Comparison of ENCODE assay signal across 11 cellular contexts in the genomic region with DNA sequence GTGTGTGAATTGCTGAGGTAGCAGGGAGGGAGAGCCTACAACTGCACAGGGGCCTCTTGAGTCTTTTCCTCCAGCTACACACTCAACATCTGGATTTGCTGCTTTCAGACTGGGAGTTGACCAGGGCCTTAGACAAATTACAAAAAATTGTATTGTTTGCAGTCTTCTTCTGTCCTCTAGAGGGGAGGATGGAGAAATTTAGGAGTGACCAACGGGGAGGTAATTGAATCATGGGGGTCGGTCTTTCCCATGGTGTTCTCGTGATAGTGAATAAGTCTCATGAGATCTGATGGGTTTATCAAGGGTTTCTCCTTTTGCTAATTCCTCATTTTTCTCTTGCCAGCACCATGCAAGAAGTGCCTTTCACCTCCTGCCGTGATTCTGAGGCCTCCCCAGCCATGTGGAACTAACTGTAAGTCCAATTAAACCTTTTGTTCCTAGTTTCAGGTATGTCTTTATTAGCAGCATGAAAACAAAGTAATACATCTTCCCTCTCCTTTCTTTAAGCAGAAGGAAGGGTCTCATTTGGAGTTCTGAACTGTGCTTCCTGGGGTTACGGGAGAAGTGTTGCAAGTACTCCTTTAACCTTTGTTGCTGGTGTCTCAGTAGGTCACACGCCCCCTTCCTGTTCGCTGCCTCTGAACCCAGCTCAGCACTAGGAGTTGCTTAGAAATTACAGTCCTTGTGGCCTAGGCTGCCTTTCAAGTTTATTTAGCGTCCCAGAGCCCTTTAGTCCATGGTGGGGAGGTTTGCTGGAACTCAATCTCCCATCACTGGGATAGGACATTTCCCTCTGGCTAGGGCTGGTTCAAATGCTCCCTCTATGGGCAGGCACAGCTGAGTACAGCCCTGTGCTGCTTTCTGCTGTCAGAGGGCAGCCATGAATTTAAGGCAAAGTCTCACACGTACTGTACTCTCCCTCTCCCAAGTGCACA. TPM values are rescaled to one million over a fixed set of nuclear protein-coding genes. Genes with fewer than 3 reads are reported as not detected.
DNase-seq lines count a peak whose midpoint lies in the region; ATAC-seq, FAIRE-seq and TF ChIP-seq lines count a peak whose summit lies in the region.
"Had no signal": no experiment of that assay in that cellular context is flagged by ENCODE, and none has a peak within 500 bp of the region (broad histone marks: within the 10 kb centered on the region; RNA-seq: fewer than 3 reads in every experiment).

No MANE protein-coding gene starts in this region.

- POLR2A ChIA-PET in H1 (lab: Charles Lee; ENCODE audit: partially characterized antibody), result no interaction called here

- CTCF ChIA-PET in activated naive CD4-positive, alpha-beta T cell treated with anti-CD3 and anti-CD28 coated beads for 36 hours (lab: Charles Lee), result interaction anchor here (1.0 to 1.8 kb wide), 4 partner anchors 17 to 100 kb away, joined by 3 to 6 read pairs (median 4); no protein-coding TSS in a partner anchor
- CTCF ChIA-PET in H1 (lab: Charles Lee; ENCODE audit: partially characterized antibody), result interaction anchor here (1.1 to 2.0 kb wide), 8 partner anchors 8 to 179 kb away, joined by 3 to 7 read pairs (median 4); no protein-coding TSS in a partner anchor

- no peaks in the 10 kb centered on the region for H3K79me2 ChIP-seq in H1 (ENCODE audit: control insufficient read depth in 1 of 2, insufficient read depth in 2 of 2, low read length in 2 of 2)

- peak overlapping the region; percentile 58; the same call in 1 of the 2 replicates for H2AFZ ChIP-seq in H1 (ENCODE audit: low read length)

- TF ChIP-seq POLR2A in H1 (IDR thresholded peaks at IDR 0.05; ENCODE audit: control extremely low read depth in 1 of 2, low read depth in 2 of 2, low read length in 2 of 2), result no peak

- H3K9me3 ChIP-seq in H1 (ENCODE audit: insufficient read depth in 2 of 2, low read depth in 1 of 2, low read length in 1 of 2), result no peaks in the 10 kb centered on the region
- no peaks in the 10 kb centered on the region for H3K9me3 ChIP-seq in effector memory CD4-positive, alpha-beta T cell (ENCODE audit: control insufficient read depth, low read length)

- no peaks in the 10 kb centered on the region for H3K36me3 Mint-ChIP-seq in activated naive CD4-positive, alpha-beta T cell treated with anti-CD3 and anti-CD28 coated beads for 36 hours (ENCODE audit: low read depth)
- H3K36me3 Mint-ChIP-seq in stimulated activated naive B cell treated with anti-CD40 and anti-IgM and Interleukin-4, amounts not matched to agents 10 μg/mL and 1 μg/mL and 100 μg/mL, for 72 hours, result no peaks in the 10 kb centered on the region
- H3K36me3 Mint-ChIP-seq: CD4-positive, CD25-positive, alpha-beta regulatory T cell had no signal

- H3K9me3 Mint-ChIP-seq in activated naive CD4-positive, alpha-beta T cell treated with anti-CD3 and anti-CD28 coated beads for 36 hours, result no peaks in the 10 kb centered on the region
- H3K9me3 Mint-ChIP-seq in stimulated activated naive B cell treated with anti-CD40 and anti-IgM and Interleukin-4, amounts not matched to agents 10 μg/mL and 1 μg/mL and 100 μg/mL, for 72 hours, result no peaks in the 10 kb centered on the region

- H4K20me1 ChIP-seq in H1 (replicated peaks in 1 of 2; ENCODE audit: control insufficient read depth in 1 of 2, insufficient read depth in 2 of 2, low read length in 2 of 2), result no peaks in the 10 kb centered on the region

- H3K27me3 ChIP-seq in H1 (replicated peaks in 1 of 4; ENCODE audit: control insufficient read depth in 3 of 4, extremely low read depth in 1 of 4, insufficient read depth in 3 of 4, low read length in 3 of 4), result no peaks in the 10 kb centered on the region
- H3K27me3 ChIP-seq in effector memory CD4-positive, alpha-beta T cell (replicated peaks; ENCODE audit: control insufficient read depth, insufficient read depth, low read length, poor library complexity, severe bottlenecking), result no peaks in the 10 kb centered on the region

- peak; percentile 45 to 51 for TF ChIP-seq RAD21 in H1 (IDR thresholded peaks at IDR 0.05 in 1 of 2, conservative IDR thresholded peaks at IDR 0.05 in 1 of 2; ENCODE audit: low read depth in 2 of 2, low read length in 2 of 2)

- FAIRE-seq in H1 (lab: Jason Lieb, UNC), result no peak

- H4K91ac ChIP-seq in H1 (replicated peaks; ENCODE audit: insufficient read length, low read length), result no peak overlapping the region

- H3K23me2 ChIP-seq in H1 (ENCODE audit: low read depth, low read length), result no peaks in the 10 kb centered on the region

- no peak overlapping the region for H3K27ac ChIP-seq in H1 (ENCODE audit: low read depth, low read length)
- no peak overlapping the region for H3K27ac ChIP-seq in effector memory CD4-positive, alpha-beta T cell (ENCODE audit: insufficient read depth, low read length, poor library complexity, severe bottlenecking)

- no peak overlapping the region for H4K5ac ChIP-seq in H1 (ENCODE audit: insufficient read length, low read depth, low read length)

- no peak overlapping the region for H3K4me3 ChIP-seq in H1 (ENCODE audit: extremely low read depth in 1 of 4, insufficient read depth in 2 of 4, low read depth in 3 of 4, low read length in 4 of 4)
- no peak overlapping the region for H3K4me3 ChIP-seq in effector memory CD4-positive, alpha-beta T cell (ENCODE audit: insufficient read depth, low read depth, low read length, poor library complexity, severe bottlenecking)

- TF ChIP-seq EP300 in H1 (IDR thresholded peaks at IDR 0.05; ENCODE audit: borderline replicate concordance in 1 of 2, low read depth in 2 of 2, low read length in 2 of 2), result no peak

- H2BK20ac ChIP-seq in H1 (ENCODE audit: low read length), result no peak overlapping the region

- no peaks in the 10 kb centered on the region for H3K4me1 ChIP-seq in H1 (replicated peaks in 1 of 4; ENCODE audit: control insufficient read depth in 3 of 4, insufficient read depth in 4 of 4, low read length in 3 of 4)
- no peaks in the 10 kb centered on the region for H3K4me1 ChIP-seq in effector memory CD4-positive, alpha-beta T cell (ENCODE audit: control insufficient read depth, insufficient read depth, low read length, poor library complexity, severe bottlenecking)

- H2BK12ac ChIP-seq in H1 (ENCODE audit: low read depth, low read length), result no peak overlapping the region

- no peak overlapping the region for H2AK5ac ChIP-seq in H1 (ENCODE audit: low read depth, low read length)

- intact Hi-C loops in activated naive CD4-positive, alpha-beta T cell treated with anti-CD3 and anti-CD28 coated beads for 36 hours (cut with micrococcal nuclease), result no loop called here

- no peak overlapping the region for H3K9ac ChIP-seq in H1 (replicated peaks in 1 of 4; ENCODE audit: extremely low read depth in 1 of 4, low read depth in 3 of 4, low read length in 3 of 4)

- no peak overlapping the region for H3K27ac Mint-ChIP-seq in activated naive CD4-positive, alpha-beta T cell treated with anti-CD3 and anti-CD28 coated beads for 36 hours
- H3K27ac Mint-ChIP-seq in stimulated activated naive B cell treated with anti-CD40 and anti-IgM and Interleukin-4, amounts not matched to agents 10 μg/mL and 1 μg/mL and 100 μg/mL, for 72 hours, result no peak overlapping the region

- no peak overlapping the region for H2BK120ac ChIP-seq in H1 (replicated peaks; ENCODE audit: low read depth, low read length)

- H3K27me3 Mint-ChIP-seq in activated naive CD4-positive, alpha-beta T cell treated with anti-CD3 and anti-CD28 coated beads for 36 hours (ENCODE audit: low read depth), result no peaks in the 10 kb centered on the region
- H3K27me3 Mint-ChIP-seq in stimulated activated naive B cell treated with anti-CD40 and anti-IgM and Interleukin-4, amounts not matched to agents 10 μg/mL and 1 μg/mL and 100 μg/mL, for 72 hours, result peaks cover 35 to 66% of the 10 kb centered on the region in 2 donors

- no peak overlapping the region for H3K56ac ChIP-seq in H1 (replicated peaks; ENCODE audit: insufficient read length, low read depth, low read length)

- H3K4me1 Mint-ChIP-seq in activated naive CD4-positive, alpha-beta T cell treated with anti-CD3 and anti-CD28 coated beads for 36 hours (ENCODE audit: low read depth), result peaks cover 3% of the 10 kb centered on the region
- peaks cover 17 to 26% of the 10 kb centered on the region in 2 donors for H3K4me1 Mint-ChIP-seq in stimulated activated naive B cell treated with anti-CD40 and anti-IgM and Interleukin-4, amounts not matched to agents 10 μg/mL and 1 μg/mL and 100 μg/mL, for 72 hours
- H3K4me1 Mint-ChIP-seq: CD4-positive, CD25-positive, alpha-beta regulatory T cell had no signal

- WGBS in H1 (ENCODE audit: extremely low coverage in 1 of 2, insufficient coverage in 1 of 2, insufficient read length in 1 of 2, insufficient replicate concordance in 2 of 2, low coverage in 1 of 2, low lambda C conversion rate in 2 of 2, missing lambda C conversion rate in 1 of 2), 2 experiments, result 72% methylated on average over 9 of the region's 9 CpGs; no CpG with 5 or more reads in 1 of the 2 experiments

- no peak overlapping the region for H3K4ac ChIP-seq in H1 (replicated peaks; ENCODE audit: insufficient read length, low read depth, low read length)

- no peaks in the 10 kb centered on the region for H3K79me1 ChIP-seq in H1 (ENCODE audit: low read depth, low read length)

- H3K18ac ChIP-seq in H1 (ENCODE audit: extremely low read depth, low read length), result no peak overlapping the region

- peak; percentile 61 for ATAC-seq in HG03442 (IDR thresholded peaks at IDR 0.05; ENCODE audit: unreplicated experiment)
- peak; percentile 46 to 52 for ATAC-seq in stimulated activated naive B cell treated with anti-CD40 and anti-IgM and Interleukin-4, amounts not matched to agents 10 μg/mL and 1 μg/mL and 100 μg/mL, for 72 hours (replicated peaks)

- peak; percentile 47 to 71 (median 60) for TF ChIP-seq CTCF in H1 (IDR thresholded peaks at IDR 0.05; ENCODE audit: control extremely low read depth in 1 of 3, insufficient read depth in 1 of 3, low read depth in 1 of 3, low read length in 3 of 3)

- H3K36me3 ChIP-seq in H1 (ENCODE audit: control insufficient read depth in 2 of 4, insufficient read depth in 4 of 4, low read length in 3 of 4), result no peaks in the 10 kb centered on the region
- no peaks in the 10 kb centered on the region for H3K36me3 ChIP-seq in effector memory CD4-positive, alpha-beta T cell (ENCODE audit: control insufficient read depth, insufficient read depth, low read length)

- H2BK5ac ChIP-seq in H1 (ENCODE audit: low read depth, low read length), result no peak overlapping the region

- H4K8ac ChIP-seq in H1 (ENCODE audit: extremely low read depth, insufficient read depth, low read length), result no peak overlapping the region

- H3K4me2 ChIP-seq in H1 (ENCODE audit: insufficient read depth in 1 of 2, low read depth in 2 of 2, low read length in 2 of 2), result no peak overlapping the region

- H3K4me3 Mint-ChIP-seq in activated naive CD4-positive, alpha-beta T cell treated with anti-CD3 and anti-CD28 coated beads for 36 hours, result no peak overlapping the region
- no peak overlapping the region for H3K4me3 Mint-ChIP-seq in stimulated activated naive B cell treated with anti-CD40 and anti-IgM and Interleukin-4, amounts not matched to agents 10 μg/mL and 1 μg/mL and 100 μg/mL, for 72 hours
- H3K4me3 Mint-ChIP-seq: CD4-positive, CD25-positive, alpha-beta regulatory T cell had no signal

- no peak overlapping the region for H2BK15ac ChIP-seq in H1 (ENCODE audit: low read length)

- DNase-seq in activated naive CD4-positive, alpha-beta T cell treated with anti-CD3 and anti-CD28 coated beads for 36 hours, result peak; percentile 30
- DNase-seq in activated naive CD4-positive, alpha-beta T cell treated with Interleukin-2 at 50 U/mL for 16 hours, result no peak
- DNase-seq in H1 (ENCODE audit: low read depth in 1 of 2, low spot score in 2 of 2) (no peak), SK-N-DZ (ENCODE audit: low spot score) (no peak), cerebellar cortex (ENCODE audit: low spot score) (no peak)
- DNase-seq in stimulated activated naive B cell treated with anti-CD40 and anti-IgM and Interleukin-4, amounts not matched to agents 10 μg/mL and 1 μg/mL and 100 μg/mL, for 72 hours, result no peak
- no peak for DNase-seq in effector memory CD4-positive, alpha-beta T cell
- DNase-seq: CD4-positive, CD25-positive, alpha-beta regulatory T cell had no signal

- H3K23ac ChIP-seq in H1 (ENCODE audit: insufficient read length), result no peak overlapping the region

- H3K14ac ChIP-seq in H1 (ENCODE audit: insufficient read length), result no peak overlapping the region

RNA-seq across cellular contexts. Expression of a gene that starts 4.4 kb away (rescaled TPM):
- not detected for total RNA-seq in activated naive CD4-positive, alpha-beta T cell treated with anti-CD3 and anti-CD28 coated beads for 36 hours
- not detected in 2 replicates for total RNA-seq in H1 (2021; fragmentation: NEBNext Ultra II Directional; extraction: Animal tissue kit (Norgen Biotek cat#: 25700))
- polyA plus RNA-seq in H1 (2011; rRNA removed), result not detected in 2 replicates
- polyA plus RNA-seq in H1 (2011; cell fraction: cytosol; rRNA removed), result not detected
- polyA plus RNA-seq in H1 (2011; cell fraction: nucleus; rRNA removed), result not detected
- polyA plus RNA-seq in H1 (2012, experiment 1 of 2), result not detected in 4 replicates
- not detected for polyA plus RNA-seq in H1 (2012, experiment 2 of 2)
- polyA plus RNA-seq in H1 (2013, experiment 1 of 2), result not detected
- polyA plus RNA-seq in H1 (2013, experiment 2 of 2), result not detected
- polyA minus RNA-seq in H1 (2011; rRNA and poly(A)+ RNA removed), result not detected in 2 replicates
- polyA minus RNA-seq in H1 (2011; cell fraction: cytosol; rRNA and poly(A)+ RNA removed), result not detected
- not detected for polyA minus RNA-seq in H1 (2011; cell fraction: nucleus; rRNA and poly(A)+ RNA removed)
- polyA plus RNA-seq in SK-N-DZ (2014; cell fraction: cytosol; rRNA removed), result not detected in 2 replicates
- polyA plus RNA-seq in SK-N-DZ (2014; cell fraction: nucleus; rRNA removed), result not detected in 2 replicates
- total RNA-seq: CD4-positive, CD25-positive, alpha-beta regulatory T cell; dermis microvascular lymphatic vessel endothelial cell; mononuclear cell had no signal
- polyA plus RNA-seq: CD4-positive, CD25-positive, alpha-beta regulatory T cell had no signal

RNA-seq across cellular contexts. Expression of a gene that starts 26.9 kb away (rescaled TPM):
- total RNA-seq in activated naive CD4-positive, alpha-beta T cell treated with anti-CD3 and anti-CD28 coated beads for 36 hours, result not detected
- not detected in 2 replicates for total RNA-seq in H1 (2021; fragmentation: NEBNext Ultra II Directional; extraction: Animal tissue kit (Norgen Biotek cat#: 25700))
- not detected in 2 replicates for polyA plus RNA-seq in H1 (2011; rRNA removed)
- polyA plus RNA-seq in H1 (2011; cell fraction: cytosol; rRNA removed), result not detected
- not detected for polyA plus RNA-seq in H1 (2011; cell fraction: nucleus; rRNA removed)
- not detected in 4 replicates for polyA plus RNA-seq in H1 (2012, experiment 1 of 2)
- polyA plus RNA-seq in H1 (2012, experiment 2 of 2), result not detected
- not detected for polyA plus RNA-seq in H1 (2013, experiment 1 of 2)
- not detected for polyA plus RNA-seq in H1 (2013, experiment 2 of 2)
- polyA minus RNA-seq in H1 (2011; rRNA and poly(A)+ RNA removed), result not detected in 2 replicates
- polyA minus RNA-seq in H1 (2011; cell fraction: cytosol; rRNA and poly(A)+ RNA removed), result not detected
- polyA minus RNA-seq in H1 (2011; cell fraction: nucleus; rRNA and poly(A)+ RNA removed), result not detected
- polyA plus RNA-seq in SK-N-DZ (2014; cell fraction: cytosol; rRNA removed), result not detected in 2 replicates
- not detected in 2 replicates for polyA plus RNA-seq in SK-N-DZ (2014; cell fraction: nucleus; rRNA removed)
- total RNA-seq: CD4-positive, CD25-positive, alpha-beta regulatory T cell; dermis microvascular lymphatic vessel endothelial cell; mononuclear cell had no signal
- polyA plus RNA-seq: CD4-positive, CD25-positive, alpha-beta regulatory T cell had no signal

RNA-seq across cellular contexts. Expression of a gene that starts 28.2 kb away (rescaled TPM):
- not detected for total RNA-seq in activated naive CD4-positive, alpha-beta T cell treated with anti-CD3 and anti-CD28 coated beads for 36 hours
- total RNA-seq in H1 (2021; fragmentation: NEBNext Ultra II Directional; extraction: Animal tissue kit (Norgen Biotek cat#: 25700)), result not detected in 2 replicates
- not detected in 2 replicates for polyA plus RNA-seq in H1 (2011; rRNA removed)
- not detected for polyA plus RNA-seq in H1 (2011; cell fraction: cytosol; rRNA removed)
- not detected for polyA plus RNA-seq in H1 (2011; cell fraction: nucleus; rRNA removed)
- not detected in 4 replicates for polyA plus RNA-seq in H1 (2012, experiment 1 of 2)
- polyA plus RNA-seq in H1 (2012, experiment 2 of 2), result not detected
- not detected for polyA plus RNA-seq in H1 (2013, experiment 1 of 2)
- not detected for polyA plus RNA-seq in H1 (2013, experiment 2 of 2)
- not detected in 2 replicates for polyA minus RNA-seq in H1 (2011; rRNA and poly(A)+ RNA removed)
- not detected for polyA minus RNA-seq in H1 (2011; cell fraction: cytosol; rRNA and poly(A)+ RNA removed)
- polyA minus RNA-seq in H1 (2011; cell fraction: nucleus; rRNA and poly(A)+ RNA removed), result not detected
- not detected in 2 replicates for polyA plus RNA-seq in SK-N-DZ (2014; cell fraction: cytosol; rRNA removed)
- polyA plus RNA-seq in SK-N-DZ (2014; cell fraction: nucleus; rRNA removed), result not detected in 2 replicates
- total RNA-seq: CD4-positive, CD25-positive, alpha-beta regulatory T cell; dermis microvascular lymphatic vessel endothelial cell had no signal
- polyA plus RNA-seq: CD4-positive, CD25-positive, alpha-beta regulatory T cell had no signal

RNA-seq across cellular contexts. Expression of a gene that starts 45.5 kb away (rescaled TPM):
- not detected for total RNA-seq in activated naive CD4-positive, alpha-beta T cell treated with anti-CD3 and anti-CD28 coated beads for 36 hours
- not detected in 2 replicates for total RNA-seq in H1 (2021; fragmentation: NEBNext Ultra II Directional; extraction: Animal tissue kit (Norgen Biotek cat#: 25700))
- polyA plus RNA-seq in H1 (2011; rRNA removed), result not detected in 2 replicates
- polyA plus RNA-seq in H1 (2011; cell fraction: cytosol; rRNA removed), result not detected
- not detected for polyA plus RNA-seq in H1 (2011; cell fraction: nucleus; rRNA removed)
- polyA plus RNA-seq in H1 (2012, experiment 1 of 2), result not detected in 4 replicates
- not detected for polyA plus RNA-seq in H1 (2012, experiment 2 of 2)
- polyA plus RNA-seq in H1 (2013, experiment 1 of 2), result not detected
- not detected for polyA plus RNA-seq in H1 (2013, experiment 2 of 2)
- not detected in 2 replicates for polyA minus RNA-seq in H1 (2011; rRNA and poly(A)+ RNA removed)
- polyA minus RNA-seq in H1 (2011; cell fraction: cytosol; rRNA and poly(A)+ RNA removed), result not detected
- polyA minus RNA-seq in H1 (2011; cell fraction: nucleus; rRNA and poly(A)+ RNA removed), result not detected
- polyA plus RNA-seq in SK-N-DZ (2014; cell fraction: cytosol; rRNA removed), result not detected in 2 replicates
- polyA plus RNA-seq in SK-N-DZ (2014; cell fraction: nucleus; rRNA removed), result not detected in 2 replicates
- total RNA-seq: CD4-positive, CD25-positive, alpha-beta regulatory T cell; dermis microvascular lymphatic vessel endothelial cell; mononuclear cell had no signal
- polyA plus RNA-seq: CD4-positive, CD25-positive, alpha-beta regulatory T cell had no signal
